In the genomic region with DNA sequence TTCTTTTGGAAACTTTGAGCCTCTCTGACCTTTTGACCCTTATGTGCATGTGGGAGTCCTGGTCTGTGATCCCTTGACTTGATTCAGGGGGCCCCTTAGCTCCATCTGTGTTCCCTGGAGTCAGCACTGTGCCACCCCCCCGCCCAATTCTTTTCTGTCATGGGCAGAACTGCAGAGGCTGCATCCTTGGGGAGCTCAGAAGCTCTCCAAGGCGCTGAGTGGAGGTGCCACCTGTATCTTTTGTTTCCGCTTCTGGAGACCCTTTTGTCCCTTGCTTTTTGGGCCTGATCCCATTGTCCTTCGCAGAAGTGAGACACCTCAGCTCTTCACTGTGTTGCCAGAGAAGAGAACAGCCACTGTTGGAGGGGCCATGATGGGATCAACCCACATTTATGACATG, we compare ENCODE assay signal across 1 cellular context.
TF ChIP-seq lines count a peak whose summit lies in the region.

No MANE protein-coding gene starts in this region.

TF ChIP-seq in IMR-90, 13 proteins besides CTCF, POLR2A, EP300 and RAD21:
- TF ChIP-seq, protein P1, sequence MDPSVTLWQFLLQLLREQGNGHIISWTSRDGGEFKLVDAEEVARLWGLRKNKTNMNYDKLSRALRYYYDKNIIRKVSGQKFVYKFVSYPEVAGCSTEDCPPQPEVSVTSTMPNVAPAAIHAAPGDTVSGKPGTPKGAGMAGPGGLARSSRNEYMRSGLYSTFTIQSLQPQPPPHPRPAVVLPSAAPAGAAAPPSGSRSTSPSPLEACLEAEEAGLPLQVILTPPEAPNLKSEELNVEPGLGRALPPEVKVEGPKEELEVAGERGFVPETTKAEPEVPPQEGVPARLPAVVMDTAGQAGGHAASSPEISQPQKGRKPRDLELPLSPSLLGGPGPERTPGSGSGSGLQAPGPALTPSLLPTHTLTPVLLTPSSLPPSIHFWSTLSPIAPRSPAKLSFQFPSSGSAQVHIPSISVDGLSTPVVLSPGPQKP (IDR thresholded peaks at IDR 0.05; ENCODE audit: borderline replicate concordance, low read depth, low read length): no peak
- no peak for TF ChIP-seq RCOR1 (IDR thresholded peaks at IDR 0.05; ENCODE audit: insufficient replicate concordance, low read length)
- TF ChIP-seq CHD1 (IDR thresholded peaks at IDR 0.05; ENCODE audit: low read depth, low read length): no peak
- TF ChIP-seq CEBPB (IDR thresholded peaks at IDR 0.05; ENCODE audit: low read depth, low read length): no peak
